ENCODE assay signal across 19 cellular contexts in the genomic region with DNA sequence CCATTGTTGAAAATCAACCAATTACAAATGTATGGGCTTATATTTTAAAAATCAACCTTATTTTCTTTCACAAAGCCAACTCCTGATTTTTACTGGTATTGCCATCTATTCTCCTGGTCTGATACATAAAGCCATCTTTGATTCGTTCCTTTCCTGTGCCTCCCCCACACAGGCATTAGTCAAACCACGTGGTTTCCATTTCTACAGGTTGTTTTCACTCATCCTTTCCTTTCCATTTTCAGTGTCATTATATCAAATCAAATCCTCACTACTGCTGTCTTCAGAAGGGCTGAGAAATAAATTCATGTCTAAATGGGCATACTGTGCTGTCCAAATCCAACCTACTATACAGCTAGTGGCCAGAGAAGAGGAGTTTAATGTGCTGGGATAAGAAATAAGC.
DNase-seq lines count a peak whose midpoint lies in the region; ATAC-seq and TF ChIP-seq lines count a peak whose summit lies in the region.
"Had no signal": no experiment of that assay in that cellular context is flagged by ENCODE, and none has a peak within 500 bp of the region (broad histone marks: within the 10 kb centered on the region; RNA-seq: fewer than 3 reads in every experiment).

No MANE protein-coding gene starts in this region.

- no peak for TF ChIP-seq CTCF in GM23338 (conservative IDR thresholded peaks at IDR 0.05; ENCODE audit: low read depth in 2 of 2)
- TF ChIP-seq CTCF in heart left ventricle (IDR thresholded peaks at IDR 0.05): no peak

- H3F3A ChIP-seq in GM23338 (replicated peaks; ENCODE audit: low read depth): no peaks in the 10 kb centered on the region

- H3K27me3 Mint-ChIP-seq in activated T-cell treated with anti-CD3 and anti-CD28 coated beads, Interleukin-2, amount 50 U/mL, for 72 hours (ENCODE audit: low read depth): no peaks in the 10 kb centered on the region
- H3K27me3 Mint-ChIP-seq in activated T-cell treated with anti-CD3 and anti-CD28 coated beads, Interleukin-2, amount 50 U/mL, for 24 hours: no peaks in the 10 kb centered on the region
- H3K27me3 Mint-ChIP-seq in GM23338 (ENCODE audit: insufficient read depth, low read depth, poor library complexity): no peaks in the 10 kb centered on the region
- H3K27me3 Mint-ChIP-seq in activated T-helper 17 cell treated with anti-CD3 and anti-CD28 coated beads, Interleukin-2, amount 50 U/mL, for 72 hours: no peaks in the 10 kb centered on the region
- no peaks in the 10 kb centered on the region for H3K27me3 Mint-ChIP-seq in stimulated activated naive CD8-positive, alpha-beta T cell treated with anti-CD3 and anti-CD28 coated beads, Interleukin-15, Interleukin-2, amounts not matched to agents 100 ng/mL and 50 ng/mL, for 24 hours
- H3K27me3 Mint-ChIP-seq: CD4-positive, CD25-positive, alpha-beta regulatory T cell; CD8-positive, alpha-beta memory T cell had no signal

- intact Hi-C loops in heart left ventricle (cut with DNase I): no loop called here

- ATAC-seq in activated T-cell treated with anti-CD3 and anti-CD28 coated beads, Interleukin-2, amount 50 U/mL, for 72 hours (replicated peaks in 1 of 2): peak; percentile 34 to 36
- ATAC-seq in GM23338: no peak
- ATAC-seq in activated T-helper 17 cell treated with anti-CD3 and anti-CD28 coated beads, Interleukin-2, amount 50 U/mL, for 72 hours (replicated peaks): peak; percentile 48
- no peak for ATAC-seq in heart left ventricle
- ATAC-seq: GM12878 had no signal

- H3K27ac ChIP-seq in GM23338 (ENCODE audit: low read depth) (no peak overlapping the region), heart left ventricle (no peak overlapping the region)

- no peak for TF ChIP-seq POLR2A in heart left ventricle (IDR thresholded peaks at IDR 0.05)

- H2AFZ ChIP-seq in GM23338: no peak overlapping the region

- H3K4me3 Mint-ChIP-seq in activated T-cell treated with anti-CD3 and anti-CD28 coated beads, Interleukin-2, amount 50 U/mL, for 72 hours: no peak overlapping the region
- no peak overlapping the region for H3K4me3 Mint-ChIP-seq in activated T-cell treated with anti-CD3 and anti-CD28 coated beads, Interleukin-2, amount 50 U/mL, for 24 hours
- H3K4me3 Mint-ChIP-seq in GM23338: no peak overlapping the region
- H3K4me3 Mint-ChIP-seq in activated T-helper 17 cell treated with anti-CD3 and anti-CD28 coated beads, Interleukin-2, amount 50 U/mL, for 72 hours: no peak overlapping the region
- no peak overlapping the region for H3K4me3 Mint-ChIP-seq in stimulated activated naive CD8-positive, alpha-beta T cell treated with anti-CD3 and anti-CD28 coated beads, Interleukin-15, Interleukin-2, amounts not matched to agents 100 ng/mL and 50 ng/mL, for 24 hours
- H3K4me3 Mint-ChIP-seq: CD4-positive, CD25-positive, alpha-beta regulatory T cell; CD8-positive, alpha-beta memory T cell; H9 had no signal

- no peak overlapping the region for H3K4me3 ChIP-seq in GM23338
- H3K4me3 ChIP-seq in heart left ventricle: no peak overlapping the region
- H3K4me3 ChIP-seq: GM12878 had no signal

- H3K27me3 ChIP-seq in GM23338 (ENCODE audit: insufficient read depth) (no peaks in the 10 kb centered on the region), heart left ventricle (no peaks in the 10 kb centered on the region)
- H3K27me3 ChIP-seq: BE2C had no signal

- H3K9me3 Mint-ChIP-seq in activated T-cell treated with anti-CD3 and anti-CD28 coated beads, Interleukin-2, amount 50 U/mL, for 72 hours: no peaks in the 10 kb centered on the region
- H3K9me3 Mint-ChIP-seq in activated T-cell treated with anti-CD3 and anti-CD28 coated beads, Interleukin-2, amount 50 U/mL, for 24 hours: peaks cover 10% of the 10 kb centered on the region
- no peaks in the 10 kb centered on the region for H3K9me3 Mint-ChIP-seq in GM23338
- H3K9me3 Mint-ChIP-seq in activated T-helper 17 cell treated with anti-CD3 and anti-CD28 coated beads, Interleukin-2, amount 50 U/mL, for 72 hours: peaks cover 4% of the 10 kb centered on the region
- peaks cover 5% of the 10 kb centered on the region for H3K9me3 Mint-ChIP-seq in stimulated activated naive CD8-positive, alpha-beta T cell treated with anti-CD3 and anti-CD28 coated beads, Interleukin-15, Interleukin-2, amounts not matched to agents 100 ng/mL and 50 ng/mL, for 24 hours
- H3K9me3 Mint-ChIP-seq: H9 had no signal

- no peaks in the 10 kb centered on the region for H3K36me3 ChIP-seq in GM23338 (ENCODE audit: insufficient read depth)
- H3K36me3 ChIP-seq in heart left ventricle: no peaks in the 10 kb centered on the region
- H3K36me3 ChIP-seq: BE2C had no signal

- H3K36me3 Mint-ChIP-seq in activated T-cell treated with anti-CD3 and anti-CD28 coated beads, Interleukin-2, amount 50 U/mL, for 72 hours (ENCODE audit: insufficient read depth in 2 of 2): no peaks in the 10 kb centered on the region
- H3K36me3 Mint-ChIP-seq in activated T-cell treated with anti-CD3 and anti-CD28 coated beads, Interleukin-2, amount 50 U/mL, for 24 hours (ENCODE audit: low read depth): peaks cover 24% of the 10 kb centered on the region
- H3K36me3 Mint-ChIP-seq in GM23338 (ENCODE audit: low read depth): no peaks in the 10 kb centered on the region
- H3K36me3 Mint-ChIP-seq in activated T-helper 17 cell treated with anti-CD3 and anti-CD28 coated beads, Interleukin-2, amount 50 U/mL, for 72 hours (ENCODE audit: low read depth): no peaks in the 10 kb centered on the region
- H3K36me3 Mint-ChIP-seq in stimulated activated naive CD8-positive, alpha-beta T cell treated with anti-CD3 and anti-CD28 coated beads, Interleukin-15, Interleukin-2, amounts not matched to agents 100 ng/mL and 50 ng/mL, for 24 hours (ENCODE audit: low read depth): peaks cover 32% of the 10 kb centered on the region
- H3K36me3 Mint-ChIP-seq: CD4-positive, CD25-positive, alpha-beta regulatory T cell had no signal

- DNase-seq in activated T-cell treated with anti-CD3 and anti-CD28 coated beads, Interleukin-2, amount 50 U/mL, for 72 hours: no peak
- no peak for DNase-seq in activated T-cell treated with anti-CD3 and anti-CD28 coated beads, Interleukin-2, amount 50 U/mL, for 24 hours
- DNase-seq in GM23338 (ENCODE audit: low spot score): no peak
- DNase-seq in T-helper 1 cell: no peak
- no peak for DNase-seq in heart left ventricle
- DNase-seq: ACHN; BE2C; C1 segment of cervical spinal cord; CD4-positive, CD25-positive, alpha-beta regulatory T cell; CD8-positive, alpha-beta memory T cell; COR-L47; DMS 273 treated with DMSO at 0.1 percent for 48 hours; DMS53; DND-41; EL; H9 had no signal

- WGBS in heart left ventricle, 4 donors: 87 to 93% (median 91%) methylated on average over 2 of the region's 2 CpGs

- peaks cover 13% of the 10 kb centered on the region for H3K4me1 Mint-ChIP-seq in activated T-cell treated with anti-CD3 and anti-CD28 coated beads, Interleukin-2, amount 50 U/mL, for 72 hours (ENCODE audit: low read depth)
- H3K4me1 Mint-ChIP-seq in activated T-cell treated with anti-CD3 and anti-CD28 coated beads, Interleukin-2, amount 50 U/mL, for 24 hours (ENCODE audit: low read depth): peaks cover 19% of the 10 kb centered on the region
- H3K4me1 Mint-ChIP-seq in GM23338: peaks cover 5% of the 10 kb centered on the region; the same call in 2 of the 3 replicates
- peaks cover 7% of the 10 kb centered on the region for H3K4me1 Mint-ChIP-seq in activated T-helper 17 cell treated with anti-CD3 and anti-CD28 coated beads, Interleukin-2, amount 50 U/mL, for 72 hours
- peaks cover 19% of the 10 kb centered on the region for H3K4me1 Mint-ChIP-seq in stimulated activated naive CD8-positive, alpha-beta T cell treated with anti-CD3 and anti-CD28 coated beads, Interleukin-15, Interleukin-2, amounts not matched to agents 100 ng/mL and 50 ng/mL, for 24 hours (ENCODE audit: low read depth)
- H3K4me1 Mint-ChIP-seq: CD8-positive, alpha-beta memory T cell had no signal

- H4K20me1 ChIP-seq in GM23338 (replicated peaks; ENCODE audit: insufficient read depth): no peaks in the 10 kb centered on the region

- H3K4me2 ChIP-seq in GM23338: no peak overlapping the region

- no peaks in the 10 kb centered on the region for H3K9me2 ChIP-seq in GM23338 (ENCODE audit: insufficient read depth)

- H3K4me1 ChIP-seq in GM23338 (ENCODE audit: insufficient read depth): no peaks in the 10 kb centered on the region
- no peaks in the 10 kb centered on the region for H3K4me1 ChIP-seq in heart left ventricle

- H3K9me3 ChIP-seq in heart left ventricle: no peaks in the 10 kb centered on the region
- H3K9me3 ChIP-seq: BE2C had no signal

- H3K27ac Mint-ChIP-seq in activated T-cell treated with anti-CD3 and anti-CD28 coated beads, Interleukin-2, amount 50 U/mL, for 72 hours: no peak overlapping the region
- no peak overlapping the region for H3K27ac Mint-ChIP-seq in activated T-cell treated with anti-CD3 and anti-CD28 coated beads, Interleukin-2, amount 50 U/mL, for 24 hours
- H3K27ac Mint-ChIP-seq in GM23338: 0 out of 2 replicates have a peak overlapping the region, but pooled peaks have one; percentile 24
- H3K27ac Mint-ChIP-seq in activated T-helper 17 cell treated with anti-CD3 and anti-CD28 coated beads, Interleukin-2, amount 50 U/mL, for 72 hours: no peak overlapping the region
- peak overlapping the region; percentile 10 for H3K27ac Mint-ChIP-seq in stimulated activated naive CD8-positive, alpha-beta T cell treated with anti-CD3 and anti-CD28 coated beads, Interleukin-15, Interleukin-2, amounts not matched to agents 100 ng/mL and 50 ng/mL, for 24 hours
- H3K27ac Mint-ChIP-seq: CD4-positive, CD25-positive, alpha-beta regulatory T cell; CD8-positive, alpha-beta memory T cell; H9 had no signal

- no peaks in the 10 kb centered on the region for H3K79me2 ChIP-seq in GM23338 (replicated peaks; ENCODE audit: insufficient read depth)

TF ChIP-seq in GM23338, 12 proteins besides CTCF, POLR2A, EP300 and RAD21 (continues in another document):
- TF ChIP-seq STAT1 (IDR thresholded peaks at IDR 0.05; ENCODE audit: unreplicated experiment) (no peak), CREB1 (CRISPR knock-in tag; IDR thresholded peaks at IDR 0.05; ENCODE audit: low read depth) (no peak), ZNF114 (CRISPR knock-in tag; IDR thresholded peaks at IDR 0.05) (no peak), JUNB (IDR thresholded peaks at IDR 0.05; ENCODE audit: unreplicated experiment) (no peak), NANOG (IDR thresholded peaks at IDR 0.05; ENCODE audit: borderline replicate concordance) (no peak), ZNF331 (CRISPR knock-in tag; IDR thresholded peaks at IDR 0.05; ENCODE audit: low read depth) (no peak), POLR2AphosphoS5 (IDR thresholded peaks at IDR 0.05; ENCODE audit: low read depth) (no peak), EZH2 (IDR thresholded peaks at IDR 0.05; ENCODE audit: low read depth, unreplicated experiment) (no peak)

Comparison
In these comparisons a context has a peak if more than half of its experiments do, and no peak if none do; other contexts are left out.
1. ATAC-seq: peak in activated T-cell treated with anti-CD3 and anti-CD28 coated beads, Interleukin-2, amount 50 U/mL, for 72 hours (2 of 2) and activated T-helper 17 cell treated with anti-CD3 and anti-CD28 coated beads, Interleukin-2, amount 50 U/mL, for 72 hours (single experiment); none in GM23338 (single experiment) and heart left ventricle (0 of 4).
2. H3K27ac Mint-ChIP-seq: peak in GM23338 (single experiment) and stimulated activated naive CD8-positive, alpha-beta T cell treated with anti-CD3 and anti-CD28 coated beads, Interleukin-15, Interleukin-2, amounts not matched to agents 100 ng/mL and 50 ng/mL, for 24 hours (single experiment); none in activated T-cell treated with anti-CD3 and anti-CD28 coated beads, Interleukin-2, amount 50 U/mL, for 72 hours (single experiment), activated T-cell treated with anti-CD3 and anti-CD28 coated beads, Interleukin-2, amount 50 U/mL, for 24 hours (single experiment) and activated T-helper 17 cell treated with anti-CD3 and anti-CD28 coated beads, Interleukin-2, amount 50 U/mL, for 72 hours (single experiment).